In genomic region chr2:189500456-189501160, GRCh38 we compare ENCODE assay signal across 16 cellular contexts.
"Had no signal": no experiment of that assay in that cellular context is flagged by ENCODE, and none has a peak within 500 bp of the region (broad histone marks: within the 10 kb centered on the region; RNA-seq: fewer than 3 reads in every experiment).

No MANE protein-coding gene starts in this region.

- H3K4me1 ChIP-seq: gastroesophageal sphincter, left ventricle myocardium inferior, suprapubic skin, upper lobe of left lung had no signal

- DNase-seq: activated B cell treated with CpG ODN at 0.5 μM for 24 hours; activated CD4-positive, alpha-beta T cell treated with anti-CD3 and anti-CD28 coated beads, Interleukin-2, amount 10 ng/mL, durations not matched to agents 24 days and 14 days; activated CD8-positive, alpha-beta memory T cell treated with anti-CD3 and anti-CD28 coated beads for 24 hours; aorta; cerebellar nuclear complex; effector memory CD8-positive, alpha-beta T cell; kidney; left ventricle myocardium inferior; nucleus accumbens; posterior cingulate gyrus; right cardiac atrium; stimulated activated naive CD8-positive, alpha-beta T cell treated with anti-CD3 and anti-CD28 coated beads, Interleukin-15, Interleukin-2, amounts not matched to agents 100 U/mL and 50 U/mL, for 24 hours; upper lobe of left lung had no signal

- H3K36me3 ChIP-seq: gastroesophageal sphincter, left ventricle myocardium inferior, suprapubic skin, upper lobe of left lung had no signal

- H3K27ac ChIP-seq: gastroesophageal sphincter, left ventricle myocardium inferior, suprapubic skin, upper lobe of left lung had no signal

- H3K27me3 ChIP-seq: gastroesophageal sphincter, suprapubic skin, upper lobe of left lung had no signal

- H3K4me3 ChIP-seq: gastroesophageal sphincter, left ventricle myocardium inferior, suprapubic skin, upper lobe of left lung had no signal

- ATAC-seq: effector memory CD8-positive, alpha-beta T cell; gastroesophageal sphincter; natural killer cell treated with Interleukin-12 subunit alpha and Interleukin-12 subunit beta and Interleukin-15 and Interleukin-18, amount 100 ng/mL, for 72 hours; right cardiac atrium; stimulated activated naive CD8-positive, alpha-beta T cell treated with anti-CD3 and anti-CD28 coated beads, Interleukin-15, Interleukin-2, amounts not matched to agents 100 U/mL and 50 U/mL, for 24 hours had no signal

- H3K9me3 ChIP-seq: gastroesophageal sphincter, left ventricle myocardium inferior, suprapubic skin, upper lobe of left lung had no signal
